Comparison of ENCODE assay signal across 1 cellular context in the genomic region with DNA sequence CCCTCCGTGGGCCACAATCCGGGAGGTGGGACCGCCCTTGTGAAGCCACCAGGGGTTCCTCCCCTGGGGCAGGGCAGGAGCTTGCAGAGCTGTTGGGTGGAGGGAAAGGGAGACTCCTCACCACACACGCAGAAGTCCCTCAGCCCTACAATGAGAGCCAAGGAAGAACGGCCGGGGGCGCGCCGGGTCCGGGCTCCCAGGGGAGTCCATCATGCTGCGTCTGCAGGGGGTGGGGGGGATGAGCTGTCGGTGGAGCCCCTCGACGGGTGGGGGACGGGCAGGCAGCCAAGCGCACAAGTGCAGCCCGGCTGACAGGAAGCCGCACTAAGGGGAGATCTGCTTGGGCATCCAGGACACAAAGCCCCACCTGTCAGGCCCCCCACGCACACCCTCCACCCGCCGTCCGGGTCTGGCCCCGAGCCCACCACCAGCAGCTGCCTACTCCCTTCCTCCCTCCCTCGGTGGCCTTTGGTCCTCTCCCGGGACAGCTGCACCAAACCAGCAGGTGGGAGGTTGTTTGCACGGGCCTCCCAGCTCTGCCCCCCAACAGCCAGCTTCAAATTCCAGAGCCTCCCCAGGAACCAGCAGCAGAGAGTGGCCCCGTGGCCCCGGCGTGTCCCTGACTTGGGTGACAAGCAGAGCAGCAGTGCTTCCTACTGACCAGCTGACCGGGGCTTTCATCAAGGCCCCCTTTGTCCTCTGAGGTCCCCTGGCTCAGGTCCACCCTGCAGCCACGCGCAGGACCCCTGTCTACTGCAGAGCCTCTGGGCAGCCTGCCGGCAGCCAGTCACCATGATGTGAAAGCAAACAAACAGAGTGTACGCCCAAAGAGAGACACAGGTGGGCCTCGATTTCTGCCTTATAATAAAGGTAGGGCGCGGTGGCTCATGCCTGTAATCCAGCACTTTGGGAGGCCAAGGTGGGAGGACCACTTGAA.
TF ChIP-seq lines count a peak whose summit lies in the region.

No MANE protein-coding gene starts in this region.

TF ChIP-seq in HepG2, 621 proteins besides CTCF, POLR2A, EP300 and RAD21 (continued from another document and continues in another):
- TF ChIP-seq ZBTB39 (CRISPR knock-in tag; IDR thresholded peaks at IDR 0.05) (peak; percentile 60; the same call in 1 of the 2 replicates), BRCA1 (CRISPR knock-in tag; IDR thresholded peaks at IDR 0.05) (no peak; the same call in 1 of the 2 replicates), ZSCAN12 (CRISPR knock-in tag; IDR thresholded peaks at IDR 0.05) (0 out of 2 replicates have a peak, but pooled peaks have one; percentile 61), JARID2 (CRISPR knock-in tag; IDR thresholded peaks at IDR 0.05; ENCODE audit: insufficient replicate concordance) (no peak), ZMYM3 (CRISPR knock-in tag; IDR thresholded peaks at IDR 0.05) (peak; percentile 84), ZNF879 (CRISPR knock-in tag; IDR thresholded peaks at IDR 0.05) (no peak), TFDP1 (CRISPR knock-in tag; IDR thresholded peaks at IDR 0.05; ENCODE audit: borderline replicate concordance) (0 out of 2 replicates have a peak, but pooled peaks have one; percentile 19), MBNL3 (CRISPR knock-in tag; conservative IDR thresholded peaks at IDR 0.05) (no peak), ZSCAN29 (CRISPR knock-in tag; conservative IDR thresholded peaks at IDR 0.05) (peak; percentile 63), E2F2 (CRISPR knock-in tag; IDR thresholded peaks at IDR 0.05; ENCODE audit: borderline replicate concordance) (peak; percentile 81; the same call in 1 of the 2 replicates), U2AF2 (IDR thresholded peaks at IDR 0.05; ENCODE audit: low read depth, low read length) (no peak), ZSCAN22 (CRISPR knock-in tag; IDR thresholded peaks at IDR 0.05) (no peak), MBD4 (IDR thresholded peaks at IDR 0.05; ENCODE audit: borderline replicate concordance, low read length) (no peak), BHLHE40 (IDR thresholded peaks at IDR 0.05; ENCODE audit: low read length) (no peak; the same call in 1 of the 2 replicates), ONECUT2 (CRISPR knock-in tag; IDR thresholded peaks at IDR 0.05) (peak; percentile 29; the same call in 1 of the 2 replicates), HDAC6 (IDR thresholded peaks at IDR 0.05; ENCODE audit: low read depth, low read length) (no peak), FIP1L1 (IDR thresholded peaks at IDR 0.05; ENCODE audit: borderline replicate concordance, insufficient read depth, low read depth, low read length) (no peak), SNAPC2 (CRISPR knock-in tag; IDR thresholded peaks at IDR 0.05) (no peak), SMAD1 (CRISPR knock-in tag; IDR thresholded peaks at IDR 0.05; ENCODE audit: borderline replicate concordance, low read depth) (no peak), ARHGAP35 (CRISPR knock-in tag; IDR thresholded peaks at IDR 0.05; ENCODE audit: borderline replicate concordance) (no peak), SAP130 (CRISPR knock-in tag; IDR thresholded peaks at IDR 0.05; ENCODE audit: low read depth) (peak; percentile 89), REL (CRISPR knock-in tag; conservative IDR thresholded peaks at IDR 0.05) (no peak), AKNA (CRISPR knock-in tag; IDR thresholded peaks at IDR 0.05; ENCODE audit: borderline replicate concordance) (no peak), SP5 (CRISPR knock-in tag; IDR thresholded peaks at IDR 0.05; ENCODE audit: borderline replicate concordance, low read depth) (peak; percentile 77; the same call in 1 of the 2 replicates), ZSCAN21 (CRISPR knock-in tag; IDR thresholded peaks at IDR 0.05; ENCODE audit: borderline replicate concordance) (no peak; the same call in 1 of the 2 replicates), ZNF30 (CRISPR knock-in tag; IDR thresholded peaks at IDR 0.05) (no peak), ZNF800 (CRISPR knock-in tag; IDR thresholded peaks at IDR 0.05) (no peak; the same call in 1 of the 2 replicates), EEA1 (CRISPR knock-in tag; IDR thresholded peaks at IDR 0.05; ENCODE audit: borderline replicate concordance) (no peak), ZBTB38 (CRISPR knock-in tag; IDR thresholded peaks at IDR 0.05) (peak; percentile 71), KLF6 (CRISPR knock-in tag; IDR thresholded peaks at IDR 0.05) (peak; percentile 71), KLF11 (CRISPR knock-in tag; IDR thresholded peaks at IDR 0.05) (0 out of 2 replicates have a peak, but pooled peaks have one; percentile 69), ZNF17 (CRISPR knock-in tag; IDR thresholded peaks at IDR 0.05) (no peak), ZNF605 (CRISPR knock-in tag; IDR thresholded peaks at IDR 0.05) (peak; percentile 71), RORA (CRISPR knock-in tag; IDR thresholded peaks at IDR 0.05) (no peak)
- TF ChIP-seq, protein P1, sequence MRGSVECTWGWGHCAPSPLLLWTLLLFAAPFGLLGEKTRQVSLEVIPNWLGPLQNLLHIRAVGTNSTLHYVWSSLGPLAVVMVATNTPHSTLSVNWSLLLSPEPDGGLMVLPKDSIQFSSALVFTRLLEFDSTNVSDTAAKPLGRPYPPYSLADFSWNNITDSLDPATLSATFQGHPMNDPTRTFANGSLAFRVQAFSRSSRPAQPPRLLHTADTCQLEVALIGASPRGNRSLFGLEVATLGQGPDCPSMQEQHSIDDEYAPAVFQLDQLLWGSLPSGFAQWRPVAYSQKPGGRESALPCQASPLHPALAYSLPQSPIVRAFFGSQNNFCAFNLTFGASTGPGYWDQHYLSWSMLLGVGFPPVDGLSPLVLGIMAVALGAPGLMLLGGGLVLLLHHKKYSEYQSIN (CRISPR knock-in tag; IDR thresholded peaks at IDR 0.05; ENCODE audit: borderline replicate concordance): no peak
- TF ChIP-seq, protein P2, sequence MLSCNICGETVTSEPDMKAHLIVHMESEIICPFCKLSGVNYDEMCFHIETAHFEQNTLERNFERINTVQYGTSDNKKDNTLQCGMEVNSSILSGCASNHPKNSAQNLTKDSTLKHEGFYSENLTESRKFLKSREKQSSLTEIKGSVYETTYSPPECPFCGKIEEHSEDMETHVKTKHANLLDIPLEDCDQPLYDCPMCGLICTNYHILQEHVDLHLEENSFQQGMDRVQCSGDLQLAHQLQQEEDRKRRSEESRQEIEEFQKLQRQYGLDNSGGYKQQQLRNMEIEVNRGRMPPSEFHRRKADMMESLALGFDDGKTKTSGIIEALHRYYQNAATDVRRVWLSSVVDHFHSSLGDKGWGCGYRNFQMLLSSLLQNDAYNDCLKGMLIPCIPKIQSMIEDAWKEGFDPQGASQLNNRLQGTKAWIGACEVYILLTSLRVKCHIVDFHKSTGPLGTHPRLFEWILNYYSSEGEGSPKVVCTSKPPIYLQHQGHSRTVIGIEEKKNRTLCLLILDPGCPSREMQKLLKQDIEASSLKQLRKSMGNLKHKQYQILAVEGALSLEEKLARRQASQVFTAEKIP (CRISPR knock-in tag; IDR thresholded peaks at IDR 0.05; ENCODE audit: borderline replicate concordance): no peak
- TF ChIP-seq, protein P3, sequence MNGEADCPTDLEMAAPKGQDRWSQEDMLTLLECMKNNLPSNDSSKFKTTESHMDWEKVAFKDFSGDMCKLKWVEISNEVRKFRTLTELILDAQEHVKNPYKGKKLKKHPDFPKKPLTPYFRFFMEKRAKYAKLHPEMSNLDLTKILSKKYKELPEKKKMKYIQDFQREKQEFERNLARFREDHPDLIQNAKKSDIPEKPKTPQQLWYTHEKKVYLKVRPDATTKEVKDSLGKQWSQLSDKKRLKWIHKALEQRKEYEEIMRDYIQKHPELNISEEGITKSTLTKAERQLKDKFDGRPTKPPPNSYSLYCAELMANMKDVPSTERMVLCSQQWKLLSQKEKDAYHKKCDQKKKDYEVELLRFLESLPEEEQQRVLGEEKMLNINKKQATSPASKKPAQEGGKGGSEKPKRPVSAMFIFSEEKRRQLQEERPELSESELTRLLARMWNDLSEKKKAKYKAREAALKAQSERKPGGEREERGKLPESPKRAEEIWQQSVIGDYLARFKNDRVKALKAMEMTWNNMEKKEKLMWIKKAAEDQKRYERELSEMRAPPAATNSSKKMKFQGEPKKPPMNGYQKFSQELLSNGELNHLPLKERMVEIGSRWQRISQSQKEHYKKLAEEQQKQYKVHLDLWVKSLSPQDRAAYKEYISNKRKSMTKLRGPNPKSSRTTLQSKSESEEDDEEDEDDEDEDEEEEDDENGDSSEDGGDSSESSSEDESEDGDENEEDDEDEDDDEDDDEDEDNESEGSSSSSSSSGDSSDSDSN (CRISPR knock-in tag; IDR thresholded peaks at IDR 0.05): peak; percentile 85
- TF ChIP-seq, protein P4, sequence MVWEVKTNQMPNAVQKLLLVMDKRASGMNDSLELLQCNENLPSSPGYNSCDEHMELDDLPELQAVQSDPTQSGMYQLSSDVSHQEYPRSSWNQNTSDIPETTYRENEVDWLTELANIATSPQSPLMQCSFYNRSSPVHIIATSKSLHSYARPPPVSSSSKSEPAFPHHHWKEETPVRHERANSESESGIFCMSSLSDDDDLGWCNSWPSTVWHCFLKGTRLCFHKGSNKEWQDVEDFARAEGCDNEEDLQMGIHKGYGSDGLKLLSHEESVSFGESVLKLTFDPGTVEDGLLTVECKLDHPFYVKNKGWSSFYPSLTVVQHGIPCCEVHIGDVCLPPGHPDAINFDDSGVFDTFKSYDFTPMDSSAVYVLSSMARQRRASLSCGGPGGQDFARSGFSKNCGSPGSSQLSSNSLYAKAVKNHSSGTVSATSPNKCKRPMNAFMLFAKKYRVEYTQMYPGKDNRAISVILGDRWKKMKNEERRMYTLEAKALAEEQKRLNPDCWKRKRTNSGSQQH (CRISPR knock-in tag; IDR thresholded peaks at IDR 0.05; ENCODE audit: low read depth): no peak
